Comparison of ENCODE assay signal across 1 cellular context in the genomic region with DNA sequence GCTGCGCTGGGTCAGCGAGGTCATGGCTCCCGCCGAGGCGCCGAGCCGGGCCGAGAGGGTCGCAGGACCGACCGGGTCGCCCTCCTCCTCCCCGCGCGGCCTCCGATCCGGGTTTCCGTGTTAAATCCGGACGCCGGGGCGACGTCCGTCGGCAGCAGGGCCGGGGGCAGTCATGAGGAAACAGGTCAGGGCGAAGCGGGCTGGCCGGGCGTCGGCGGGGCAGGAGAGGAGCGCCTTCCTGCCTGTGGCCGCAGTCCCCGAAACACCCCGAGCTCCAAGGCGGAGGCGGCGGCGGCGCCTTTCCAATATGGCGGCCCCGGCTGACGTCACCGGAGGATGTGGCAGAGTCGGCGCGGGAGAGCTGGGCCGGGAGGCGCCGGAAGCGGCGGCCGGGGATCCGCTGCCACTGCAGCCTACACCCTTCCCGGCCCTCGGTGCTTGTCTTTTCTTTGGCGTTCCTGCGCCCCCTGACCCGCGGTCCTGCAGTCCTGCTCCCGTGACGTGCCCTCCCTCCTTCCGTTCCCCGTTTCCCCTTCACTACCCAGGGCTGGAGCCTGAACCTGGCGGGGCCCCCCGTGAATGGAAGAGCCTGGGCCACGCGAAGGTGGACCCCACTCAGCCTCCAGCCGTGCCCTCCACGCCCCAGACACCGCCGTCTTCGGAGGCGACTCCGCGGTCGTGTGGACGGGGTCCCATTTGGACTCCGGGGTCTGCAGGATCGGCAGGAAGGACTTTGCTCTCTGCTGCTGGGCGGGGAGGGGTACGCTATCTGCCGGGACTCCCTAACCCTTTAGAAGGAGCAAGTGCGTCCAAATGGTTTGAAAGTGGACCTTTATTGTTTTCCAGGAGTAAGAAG.
TF ChIP-seq lines count a peak whose summit lies in the region.

A gene (minus strand): TSS at position 309 of the 856 bp plus-strand sequence. CDS start 285 bp downstream, at position 24.

TF ChIP-seq in SK-N-SH, 30 proteins besides CTCF, POLR2A, EP300 and RAD21 (continued from another document):
- TF ChIP-seq NFIC (IDR thresholded peaks at IDR 0.05; ENCODE audit: borderline replicate concordance), result no peak
- 0 out of 2 replicates have a peak, but pooled peaks have one; percentile 42 for TF ChIP-seq ELF1 (IDR thresholded peaks at IDR 0.05)
- peak; percentile 84 for TF ChIP-seq TAF1 (IDR thresholded peaks at IDR 0.05; ENCODE audit: borderline replicate concordance, low read depth, low read length)
- no peak for TF ChIP-seq GATA2 (CRISPR knock-in tag; IDR thresholded peaks at IDR 0.05)
- TF ChIP-seq SIN3A (IDR thresholded peaks at IDR 0.05; ENCODE audit: borderline replicate concordance, low read depth, low read length), result peak; percentile 77; the same call in 1 of the 2 replicates
- TF ChIP-seq, protein P1, sequence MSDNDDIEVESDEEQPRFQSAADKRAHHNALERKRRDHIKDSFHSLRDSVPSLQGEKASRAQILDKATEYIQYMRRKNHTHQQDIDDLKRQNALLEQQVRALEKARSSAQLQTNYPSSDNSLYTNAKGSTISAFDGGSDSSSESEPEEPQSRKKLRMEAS (IDR thresholded peaks at IDR 0.05; ENCODE audit: low read depth), result no peak
